Comparison of ENCODE assay signal across 27 cellular contexts in the genomic region with DNA sequence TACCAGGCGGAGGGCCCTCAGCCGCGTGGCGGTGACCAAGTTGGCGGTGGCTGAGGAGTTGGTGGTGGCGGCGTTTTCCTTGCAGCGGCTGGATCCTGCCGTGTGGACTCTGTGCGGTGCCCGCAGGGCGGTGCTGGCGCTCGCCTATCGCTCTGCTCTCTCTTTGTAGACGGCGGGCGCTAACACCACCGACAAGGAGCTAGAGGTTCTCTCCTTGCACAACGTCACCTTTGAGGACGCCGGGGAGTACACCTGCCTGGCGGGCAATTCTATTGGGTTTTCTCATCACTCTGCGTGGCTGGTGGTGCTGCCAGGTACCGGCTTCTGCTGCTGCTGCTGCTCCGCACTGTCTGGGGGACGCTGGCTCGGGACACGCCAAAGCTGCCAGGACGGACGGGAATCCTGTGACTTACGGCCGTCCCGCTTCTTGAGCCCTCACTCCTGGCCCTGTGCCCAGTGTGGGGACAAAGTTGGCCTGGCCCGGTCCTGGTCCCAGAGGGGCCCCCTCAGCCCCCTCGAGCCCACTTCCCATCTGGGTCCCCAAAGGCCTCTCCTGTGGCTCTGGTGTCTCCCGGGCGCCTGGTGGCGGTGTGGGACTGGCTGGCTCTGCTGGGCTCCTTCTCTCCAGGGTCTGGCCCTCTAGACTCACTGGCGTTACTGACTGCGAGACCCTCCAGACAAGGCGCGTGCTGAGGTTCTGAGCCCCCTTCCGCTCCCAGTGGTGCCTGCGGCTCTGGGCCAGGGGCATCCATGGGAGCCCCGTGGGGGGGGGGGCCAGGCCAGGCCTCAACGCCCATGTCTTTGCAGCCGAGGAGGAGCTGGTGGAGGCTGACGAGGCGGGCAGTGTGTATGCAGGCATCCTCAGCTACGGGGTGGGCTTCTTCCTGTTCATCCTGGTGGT. TPM values are rescaled to one million over a fixed set of nuclear protein-coding genes. Genes with fewer than 3 reads are reported as not detected.
"Had no signal": no experiment of that assay in that cellular context is flagged by ENCODE, and none has a peak within 500 bp of the region (broad histone marks: within the 10 kb centered on the region; RNA-seq: fewer than 3 reads in every experiment).

No MANE protein-coding gene starts in this region.

- H3K4me3 ChIP-seq: colonic mucosa, gastrocnemius medialis, lower lobe of right lung, ovary, right atrium auricular region, sigmoid colon, stomach, thyroid gland had no signal

- H3K27me3 ChIP-seq: colonic mucosa, gastrocnemius medialis, ovary, right atrium auricular region, thyroid gland had no signal

- H3K27ac ChIP-seq: colonic mucosa, epithelial cell of prostate, gastrocnemius medialis, lower lobe of right lung, ovary, right atrium auricular region, sigmoid colon, stomach, thyroid gland had no signal

- DNase-seq: colonic mucosa; effector CD8-positive, alpha-beta T cell; endodermal cell; foreskin fibroblast; gastrocnemius medialis; head of caudate nucleus; immature natural killer cell; islet precursor cell; kidney glomerular epithelial cell; left ventricle myocardium superior; lower lobe of right lung; naive thymus-derived CD8-positive, alpha-beta T cell; nephron progenitor cell; occipital lobe; ovary; posterior cingulate gyrus; sigmoid colon; stimulated activated CD4-positive, alpha-beta T cell treated with anti-CD3 and anti-CD28 coated beads, Interleukin-2, amount 100 ng/mL, for 24 hours; stimulated activated CD4-positive, alpha-beta T cell treated with anti-CD3 and anti-CD28 coated beads, Interleukin-4, amount 100 ng/mL, for 24 hours; stimulated activated naive CD4-positive, alpha-beta T cell treated with Interleukin-2 at 50 U/mL for 16 hours; stomach; thyroid gland had no signal

- ATAC-seq: esophagus mucosa; gastrocnemius medialis; left ventricle myocardium superior; lower lobe of right lung; naive thymus-derived CD8-positive, alpha-beta T cell; stimulated activated effector memory CD8-positive, alpha-beta T cell treated with anti-CD3 and anti-CD28 coated beads, Interleukin-12 subunit alpha, Interleukin-12 subunit beta, amount 100 ng/mL, for 72 hours had no signal

- H3K36me3 ChIP-seq: colonic mucosa, gastrocnemius medialis, ovary, right atrium auricular region, sigmoid colon, thyroid gland had no signal

- H3K4me1 ChIP-seq: lower lobe of right lung, right atrium auricular region, thyroid gland had no signal

- H3K9me3 ChIP-seq: colonic mucosa, gastrocnemius medialis, lower lobe of right lung, ovary, right atrium auricular region, sigmoid colon, stomach, thyroid gland had no signal

RNA-seq across cellular contexts. Expression of a gene that starts 10.7 kb away (rescaled TPM):
- total RNA-seq: myocyte; naive thymus-derived CD8-positive, alpha-beta T cell had no signal
- polyA plus RNA-seq: immature natural killer cell had no signal
